Comparison of ENCODE assay signal across 8 cellular contexts in genomic region chr19:10870955-10871603, GRCh38. TPM values are rescaled to one million over a fixed set of nuclear protein-coding genes. Genes with fewer than 3 reads are reported as not detected.
DNase-seq lines count a peak whose midpoint lies in the region; ATAC-seq and TF ChIP-seq lines count a peak whose summit lies in the region.

Gene CARM1 (plus strand): TSS chr19:10871553. CDS start chr19:10871703, 150 bp downstream.

- H3K9me3 ChIP-seq in AG04450 (ENCODE audit: control insufficient read depth, insufficient read depth, low read length) (no peaks in the 10 kb centered on the region), iPS-20b (ENCODE audit: insufficient read depth, low read depth, low read length) (no peaks in the 10 kb centered on the region)

- in situ Hi-C loops in T47D (cut with HindIII; ENCODE audit: low pct_unique_long_range_greater_than_20kb, low sequenced_read_pairs): no loop called here

- POLR2A ChIA-PET in AG04450 (lab: Yijun Ruan, JAX): interaction anchor here (0.5 to 1.4 kb wide), 5 partner anchors 12 to 53 kb away, joined by 3 to 5 read pairs (median 3); partner anchors contain the start of gene TMED1

- no peaks in the 10 kb centered on the region for H3K36me3 ChIP-seq in iPS-20b (ENCODE audit: insufficient read depth, low read depth, low read length)

- peaks cover 6% of the 10 kb centered on the region; the same call in 1 of the 2 replicates for H3K4me1 ChIP-seq in iPS-20b (ENCODE audit: insufficient read depth, low read length)

- CTCF ChIA-PET in AG04450 (lab: Charles Lee): interaction anchor here (0.5 to 2.9 kb wide), 27 partner anchors 9 to 259 kb away, joined by 3 to 23 read pairs (median 4); partner anchors contain the start of genes DNM2 and TMED1

- ATAC-seq in GM18907 (IDR thresholded peaks at IDR 0.05; ENCODE audit: unreplicated experiment): peak; percentile 76
- peak; percentile 62 for ATAC-seq in HG03139 (IDR thresholded peaks at IDR 0.05; ENCODE audit: unreplicated experiment)

- peak within 1 kb of the TSS; percentile 61 for H3K27ac ChIP-seq in AG04450 (ENCODE audit: low read depth, low read length)
- H3K27ac ChIP-seq in VCaP: peak within 1 kb of the TSS; percentile 89
- H3K27ac ChIP-seq in iPS-20b (ENCODE audit: low read length): peak within 1 kb of the TSS; percentile 59
- H3K27ac ChIP-seq in skin epidermis: peak within 1 kb of the TSS; percentile 69 to 96 (median 92)

- H3K4me3 ChIP-seq in AG04450 (ENCODE audit: low read depth, low read length) (peak within 1 kb of the TSS; percentile 84), iPS-20b (ENCODE audit: low read length) (peak within 1 kb of the TSS; percentile 89), skin epidermis (peak within 1 kb of the TSS; percentile 69 to 97 (median 85))

- TF ChIP-seq CTCF in AG04450 (IDR thresholded peaks at IDR 0.05; ENCODE audit: low read depth, low read length): peak; percentile 49
- peak; percentile 83 for TF ChIP-seq CTCF in VCaP (conservative IDR thresholded peaks at IDR 0.05)

- no peaks in the 10 kb centered on the region for H3K27me3 ChIP-seq in AG04450 (ENCODE audit: control insufficient read depth, insufficient read depth, low read length)
- no peaks in the 10 kb centered on the region for H3K27me3 ChIP-seq in iPS-20b (ENCODE audit: insufficient read depth, low read length)

- peak within 1 kb of the TSS; percentile 89 for H3K9ac ChIP-seq in iPS-20b (ENCODE audit: low read depth, low read length)

- peak; percentile 97 for DNase-seq in AG04450 (ENCODE audit: low read depth, low spot score)
- peak; percentile 96 for DNase-seq in NCI-H2196 treated with DMSO at 0.1 percent for 48 hours (lab: John Stamatoyannopoulos, UW; ENCODE audit: unreplicated experiment)
- peak; percentile 94 to 97 for DNase-seq in T47D (ENCODE audit: low read depth in 1 of 2, low spot score in 1 of 2)

RNA-seq across cellular contexts. Expression of gene CARM1, which starts in this region (rescaled TPM):
- polyA plus RNA-seq in AG04450 (2011; rRNA removed): 23.5 and 26.0 TPM in 2 replicates
- polyA minus RNA-seq in AG04450 (2011; rRNA and poly(A)+ RNA removed): 36.7 and 42.1 TPM in 2 replicates

Comparison
In these comparisons a context has a peak if more than half of its experiments do, and no peak if none do; other contexts are left out.
1. Peak in every context shown above with its lines: DNase-seq, ATAC-seq, H3K4me3 ChIP-seq and H3K27ac ChIP-seq.